ENCODE assay signal across 8 cellular contexts in genomic region chr22:45577746-45578523, GRCh38.
DNase-seq lines count a peak whose midpoint lies in the region; ATAC-seq, FAIRE-seq and TF ChIP-seq lines count a peak whose summit lies in the region.

No MANE protein-coding gene starts in this region.

- no peak overlapping the region for H3K9ac ChIP-seq in HepG2 (ENCODE audit: insufficient read depth, low read depth, low read length)

- BruUV-seq in HepG2 (replicated peaks; lab: Mats Ljungman, UMichigan), result no TSS peak

- no peak overlapping the region for H3K4me3 Mint-ChIP-seq in activated CD4-positive, alpha-beta T cell treated with anti-CD3 and anti-CD28 coated beads for 36 hours

- H3K4me1 ChIP-seq in HepG2 (ENCODE audit: insufficient read depth, low read length), result no peaks in the 10 kb centered on the region

- ATAC-seq in activated CD4-positive, alpha-beta T cell treated with anti-CD3 and anti-CD28 coated beads for 36 hours, result peak; percentile 71
- ATAC-seq in HepG2 (peak; percentile 88), GM21786 (IDR thresholded peaks at IDR 0.05; ENCODE audit: unreplicated experiment) (no peak)

- H3K36me3 Mint-ChIP-seq in activated CD4-positive, alpha-beta T cell treated with anti-CD3 and anti-CD28 coated beads for 36 hours (ENCODE audit: low read depth), result no peaks in the 10 kb centered on the region

- WGBS in HepG2 (ENCODE audit: low lambda C conversion rate), result 47% methylated on average over 20 of the region's 27 CpGs

- H3K27me3 Mint-ChIP-seq in activated CD4-positive, alpha-beta T cell treated with anti-CD3 and anti-CD28 coated beads for 36 hours, result peaks cover 11% of the 10 kb centered on the region

- H3K27ac Mint-ChIP-seq in activated CD4-positive, alpha-beta T cell treated with anti-CD3 and anti-CD28 coated beads for 36 hours, result no peak overlapping the region

- in situ Hi-C loops in HepG2 (cut with HindIII; ENCODE audit: extremely low pct_ligation_motif_present, low pct_unique_long_range_greater_than_20kb), result loop anchor here (5.0 kb wide), 2 partner anchors 64 to 289 kb away; no protein-coding TSS in a partner anchor

- TF ChIP-seq EP300 in HepG2 (IDR thresholded peaks at IDR 0.05; ENCODE audit: low read depth in 2 of 2, low read length in 2 of 2) (no peak), HepG2 (CRISPR knock-in tag; IDR thresholded peaks at IDR 0.05; ENCODE audit: borderline replicate concordance) (no peak)

- TF ChIP-seq CTCF in AG04449 (IDR thresholded peaks at IDR 0.05; ENCODE audit: insufficient read depth, low read length, missing control alignments), result peak; percentile 95
- TF ChIP-seq CTCF in choroid plexus epithelial cell (conservative IDR thresholded peaks at IDR 0.05; ENCODE audit: low read depth, low read length), result peak; percentile 98
- TF ChIP-seq CTCF in HepG2 (CRISPR knock-in tag; IDR thresholded peaks at IDR 0.05), result peak; percentile 97

- no peak overlapping the region for H2AFZ ChIP-seq in HepG2 (ENCODE audit: low read length)

- POLR2A ChIA-PET in AG04449 (lab: Yijun Ruan, JAX), result no interaction called here
- POLR2A ChIA-PET in activated CD4-positive, alpha-beta T cell treated with anti-CD3 and anti-CD28 coated beads for 36 hours (lab: Charles Lee), result no interaction called here
- POLR2A ChIA-PET in HepG2 (lab: Yijun Ruan, JAX), result no interaction called here

- no peak overlapping the region for H3K4me2 ChIP-seq in HepG2 (ENCODE audit: low read depth, low read length)

- H3K27ac ChIP-seq in HepG2 (ENCODE audit: extremely low read length, insufficient read depth, low read length), result no peak overlapping the region

- H3K36me3 ChIP-seq in HepG2 (replicated peaks in 1 of 2; ENCODE audit: control insufficient read depth in 1 of 2, insufficient read depth in 2 of 2, low read length in 2 of 2), result peaks cover 1 to 4% of the 10 kb centered on the region in 2 experiments; a peak in 2 of 5 replicates

- no peaks in the 10 kb centered on the region for H3K27me3 ChIP-seq in HepG2 (ENCODE audit: control insufficient read depth in 1 of 2, insufficient read depth in 2 of 2, low read length in 2 of 2)

- H3K4me3 ChIP-seq in AG04449 (ENCODE audit: low read depth, low read length), result no peak overlapping the region
- no peak overlapping the region for H3K4me3 ChIP-seq in choroid plexus epithelial cell (ENCODE audit: low read depth, low read length)
- H3K4me3 ChIP-seq in HepG2 (replicated peaks in 1 of 3; ENCODE audit: insufficient read depth in 1 of 3, low read depth in 2 of 3, low read length in 3 of 3), result no peak overlapping the region

- no peaks in the 10 kb centered on the region for H3K79me2 ChIP-seq in HepG2 (ENCODE audit: insufficient read depth, low read length)

- DNase-seq in AG04449 (ENCODE audit: low read depth, low spot score) (no peak), GM19240 (ENCODE audit: insufficient read length, low spot score) (peak; percentile 75), NCI-H446 (lab: John Stamatoyannopoulos, UW) (peak; percentile 44 to 88), choroid plexus epithelial cell (ENCODE audit: low read depth) (peak; percentile 89), HepG2 (ENCODE audit: low spot score) (peak; percentile 64)
- peak; percentile 89 for DNase-seq in activated CD4-positive, alpha-beta T cell treated with anti-CD3 and anti-CD28 coated beads for 36 hours
- DNase-seq in stimulated activated CD4-positive, alpha-beta T cell treated with anti-CD3 and anti-CD28 coated beads, Interleukin-4, amount 100 ng/mL, for 48 hours (ENCODE audit: low read depth in 2 of 2), result peak; percentile 66 to 81

- CTCF ChIA-PET in AG04449 (lab: Yijun Ruan, JAX) (interaction anchor here (0.6 to 3.5 kb wide), 65 partner anchors 9 to 539 kb away, joined by 3 to 54 read pairs (median 4); no protein-coding TSS in a partner anchor), HepG2 (lab: Yijun Ruan, JAX; ENCODE audit: low intra/inter-chr PET ratio, low total read pairs) (interaction anchor here (1.3 kb wide), 1 partner anchor 68 kb away, joined by 5 read pairs; no protein-coding TSS in a partner anchor)
- CTCF ChIA-PET in activated CD4-positive, alpha-beta T cell treated with anti-CD3 and anti-CD28 coated beads for 36 hours (lab: Charles Lee), result interaction anchor here (0.6 to 1.7 kb wide), 13 partner anchors 11 to 1159 kb away, joined by 3 to 9 read pairs (median 3); no protein-coding TSS in a partner anchor

- H3K4me1 Mint-ChIP-seq in activated CD4-positive, alpha-beta T cell treated with anti-CD3 and anti-CD28 coated beads for 36 hours, result no peaks in the 10 kb centered on the region

- no peaks in the 10 kb centered on the region for H3K9me3 Mint-ChIP-seq in activated CD4-positive, alpha-beta T cell treated with anti-CD3 and anti-CD28 coated beads for 36 hours (ENCODE audit: low read depth)

- intact Hi-C loops in activated CD4-positive, alpha-beta T cell treated with anti-CD3 and anti-CD28 coated beads for 36 hours (cut with DNase I, micrococcal nuclease), result loop anchor here (1.0 to 10.0 kb wide), 5 partner anchors 67 to 537 kb away; no protein-coding TSS in a partner anchor
- intact Hi-C loops in HepG2 (cut with micrococcal nuclease; ENCODE audit: unreplicated experiment), result loop anchor here (2.0 kb wide), 1 partner anchor 391 kb away; no protein-coding TSS in a partner anchor

- TF ChIP-seq POLR2A in HepG2 (IDR thresholded peaks at IDR 0.05; ENCODE audit: insufficient read depth in 1 of 2, low read depth in 2 of 2, low read length in 2 of 2), result no peak

- FAIRE-seq in HepG2 (lab: Jason Lieb, UNC), result peak; percentile 87

- peak; percentile 95 for TF ChIP-seq RAD21 in HepG2 (CRISPR knock-in tag; IDR thresholded peaks at IDR 0.05)

- H3K9me3 ChIP-seq in HepG2 (ENCODE audit: low read length), result no peaks in the 10 kb centered on the region

- no peaks in the 10 kb centered on the region for H4K20me1 ChIP-seq in HepG2 (ENCODE audit: insufficient read depth, low read length)

TF ChIP-seq in HepG2, 621 proteins besides CTCF, POLR2A, EP300 and RAD21 (continues in another document):
- TF ChIP-seq SMC3 (IDR thresholded peaks at IDR 0.05; ENCODE audit: low read length), result peak; percentile 60
- TF ChIP-seq ELK4 (CRISPR knock-in tag; IDR thresholded peaks at IDR 0.05; ENCODE audit: borderline replicate concordance), result no peak
- TF ChIP-seq, protein P1, sequence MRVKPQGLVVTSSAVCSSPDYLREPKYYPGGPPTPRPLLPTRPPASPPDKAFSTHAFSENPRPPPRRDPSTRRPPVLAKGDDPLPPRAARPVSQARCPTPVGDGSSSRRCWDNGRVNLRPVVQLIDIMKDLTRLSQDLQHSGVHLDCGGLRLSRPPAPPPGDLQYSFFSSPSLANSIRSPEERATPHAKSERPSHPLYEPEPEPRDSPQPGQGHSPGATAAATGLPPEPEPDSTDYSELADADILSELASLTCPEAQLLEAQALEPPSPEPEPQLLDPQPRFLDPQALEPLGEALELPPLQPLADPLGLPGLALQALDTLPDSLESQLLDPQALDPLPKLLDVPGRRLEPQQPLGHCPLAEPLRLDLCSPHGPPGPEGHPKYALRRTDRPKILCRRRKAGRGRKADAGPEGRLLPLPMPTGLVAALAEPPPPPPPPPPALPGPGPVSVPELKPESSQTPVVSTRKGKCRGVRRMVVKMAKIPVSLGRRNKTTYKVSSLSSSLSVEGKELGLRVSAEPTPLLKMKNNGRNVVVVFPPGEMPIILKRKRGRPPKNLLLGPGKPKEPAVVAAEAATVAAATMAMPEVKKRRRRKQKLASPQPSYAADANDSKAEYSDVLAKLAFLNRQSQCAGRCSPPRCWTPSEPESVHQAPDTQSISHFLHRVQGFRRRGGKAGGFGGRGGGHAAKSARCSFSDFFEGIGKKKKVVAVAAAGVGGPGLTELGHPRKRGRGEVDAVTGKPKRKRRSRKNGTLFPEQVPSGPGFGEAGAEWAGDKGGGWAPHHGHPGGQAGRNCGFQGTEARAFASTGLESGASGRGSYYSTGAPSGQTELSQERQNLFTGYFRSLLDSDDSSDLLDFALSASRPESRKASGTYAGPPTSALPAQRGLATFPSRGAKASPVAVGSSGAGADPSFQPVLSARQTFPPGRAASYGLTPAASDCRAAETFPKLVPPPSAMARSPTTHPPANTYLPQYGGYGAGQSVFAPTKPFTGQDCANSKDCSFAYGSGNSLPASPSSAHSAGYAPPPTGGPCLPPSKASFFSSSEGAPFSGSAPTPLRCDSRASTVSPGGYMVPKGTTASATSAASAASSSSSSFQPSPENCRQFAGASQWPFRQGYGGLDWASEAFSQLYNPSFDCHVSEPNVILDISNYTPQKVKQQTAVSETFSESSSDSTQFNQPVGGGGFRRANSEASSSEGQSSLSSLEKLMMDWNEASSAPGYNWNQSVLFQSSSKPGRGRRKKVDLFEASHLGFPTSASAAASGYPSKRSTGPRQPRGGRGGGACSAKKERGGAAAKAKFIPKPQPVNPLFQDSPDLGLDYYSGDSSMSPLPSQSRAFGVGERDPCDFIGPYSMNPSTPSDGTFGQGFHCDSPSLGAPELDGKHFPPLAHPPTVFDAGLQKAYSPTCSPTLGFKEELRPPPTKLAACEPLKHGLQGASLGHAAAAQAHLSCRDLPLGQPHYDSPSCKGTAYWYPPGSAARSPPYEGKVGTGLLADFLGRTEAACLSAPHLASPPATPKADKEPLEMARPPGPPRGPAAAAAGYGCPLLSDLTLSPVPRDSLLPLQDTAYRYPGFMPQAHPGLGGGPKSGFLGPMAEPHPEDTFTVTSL (CRISPR knock-in tag; IDR thresholded peaks at IDR 0.05; ENCODE audit: borderline replicate concordance), result no peak
- no peak for TF ChIP-seq HNF4A (CRISPR knock-in tag; IDR thresholded peaks at IDR 0.05)
- TF ChIP-seq CBX5 (CRISPR knock-in tag; IDR thresholded peaks at IDR 0.05; ENCODE audit: borderline replicate concordance), result peak; percentile 35; the same call in 1 of the 2 replicates
- TF ChIP-seq ZGPAT (CRISPR knock-in tag; IDR thresholded peaks at IDR 0.05), result 0 out of 2 replicates have a peak, but pooled peaks have one; percentile 38
